Comparison of ENCODE assay signal across 1 cellular context in the genomic region with DNA sequence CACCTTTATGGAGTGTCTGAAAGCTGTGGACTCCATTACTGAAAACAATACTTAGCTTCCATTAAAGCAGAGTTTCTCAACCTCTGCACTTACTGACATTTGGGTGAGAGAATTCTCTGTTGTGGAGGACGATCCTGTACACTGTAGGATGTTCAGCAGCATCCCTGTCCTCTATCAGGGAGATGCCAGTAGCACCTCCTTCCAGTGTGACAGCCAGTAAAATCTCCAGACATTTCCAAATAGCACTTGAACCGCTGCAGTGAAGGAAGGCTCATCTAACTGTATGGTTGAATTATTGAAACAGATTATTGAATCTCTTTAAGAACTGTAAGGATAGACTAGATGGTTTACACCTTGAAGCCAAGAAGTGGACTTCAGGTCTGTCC.
TF ChIP-seq lines count a peak whose summit lies in the region.

No MANE protein-coding gene starts in this region.

TF ChIP-seq in GM23338, 12 proteins besides CTCF, POLR2A, EP300 and RAD21 (continued from another document):
- TF ChIP-seq, protein P1, sequence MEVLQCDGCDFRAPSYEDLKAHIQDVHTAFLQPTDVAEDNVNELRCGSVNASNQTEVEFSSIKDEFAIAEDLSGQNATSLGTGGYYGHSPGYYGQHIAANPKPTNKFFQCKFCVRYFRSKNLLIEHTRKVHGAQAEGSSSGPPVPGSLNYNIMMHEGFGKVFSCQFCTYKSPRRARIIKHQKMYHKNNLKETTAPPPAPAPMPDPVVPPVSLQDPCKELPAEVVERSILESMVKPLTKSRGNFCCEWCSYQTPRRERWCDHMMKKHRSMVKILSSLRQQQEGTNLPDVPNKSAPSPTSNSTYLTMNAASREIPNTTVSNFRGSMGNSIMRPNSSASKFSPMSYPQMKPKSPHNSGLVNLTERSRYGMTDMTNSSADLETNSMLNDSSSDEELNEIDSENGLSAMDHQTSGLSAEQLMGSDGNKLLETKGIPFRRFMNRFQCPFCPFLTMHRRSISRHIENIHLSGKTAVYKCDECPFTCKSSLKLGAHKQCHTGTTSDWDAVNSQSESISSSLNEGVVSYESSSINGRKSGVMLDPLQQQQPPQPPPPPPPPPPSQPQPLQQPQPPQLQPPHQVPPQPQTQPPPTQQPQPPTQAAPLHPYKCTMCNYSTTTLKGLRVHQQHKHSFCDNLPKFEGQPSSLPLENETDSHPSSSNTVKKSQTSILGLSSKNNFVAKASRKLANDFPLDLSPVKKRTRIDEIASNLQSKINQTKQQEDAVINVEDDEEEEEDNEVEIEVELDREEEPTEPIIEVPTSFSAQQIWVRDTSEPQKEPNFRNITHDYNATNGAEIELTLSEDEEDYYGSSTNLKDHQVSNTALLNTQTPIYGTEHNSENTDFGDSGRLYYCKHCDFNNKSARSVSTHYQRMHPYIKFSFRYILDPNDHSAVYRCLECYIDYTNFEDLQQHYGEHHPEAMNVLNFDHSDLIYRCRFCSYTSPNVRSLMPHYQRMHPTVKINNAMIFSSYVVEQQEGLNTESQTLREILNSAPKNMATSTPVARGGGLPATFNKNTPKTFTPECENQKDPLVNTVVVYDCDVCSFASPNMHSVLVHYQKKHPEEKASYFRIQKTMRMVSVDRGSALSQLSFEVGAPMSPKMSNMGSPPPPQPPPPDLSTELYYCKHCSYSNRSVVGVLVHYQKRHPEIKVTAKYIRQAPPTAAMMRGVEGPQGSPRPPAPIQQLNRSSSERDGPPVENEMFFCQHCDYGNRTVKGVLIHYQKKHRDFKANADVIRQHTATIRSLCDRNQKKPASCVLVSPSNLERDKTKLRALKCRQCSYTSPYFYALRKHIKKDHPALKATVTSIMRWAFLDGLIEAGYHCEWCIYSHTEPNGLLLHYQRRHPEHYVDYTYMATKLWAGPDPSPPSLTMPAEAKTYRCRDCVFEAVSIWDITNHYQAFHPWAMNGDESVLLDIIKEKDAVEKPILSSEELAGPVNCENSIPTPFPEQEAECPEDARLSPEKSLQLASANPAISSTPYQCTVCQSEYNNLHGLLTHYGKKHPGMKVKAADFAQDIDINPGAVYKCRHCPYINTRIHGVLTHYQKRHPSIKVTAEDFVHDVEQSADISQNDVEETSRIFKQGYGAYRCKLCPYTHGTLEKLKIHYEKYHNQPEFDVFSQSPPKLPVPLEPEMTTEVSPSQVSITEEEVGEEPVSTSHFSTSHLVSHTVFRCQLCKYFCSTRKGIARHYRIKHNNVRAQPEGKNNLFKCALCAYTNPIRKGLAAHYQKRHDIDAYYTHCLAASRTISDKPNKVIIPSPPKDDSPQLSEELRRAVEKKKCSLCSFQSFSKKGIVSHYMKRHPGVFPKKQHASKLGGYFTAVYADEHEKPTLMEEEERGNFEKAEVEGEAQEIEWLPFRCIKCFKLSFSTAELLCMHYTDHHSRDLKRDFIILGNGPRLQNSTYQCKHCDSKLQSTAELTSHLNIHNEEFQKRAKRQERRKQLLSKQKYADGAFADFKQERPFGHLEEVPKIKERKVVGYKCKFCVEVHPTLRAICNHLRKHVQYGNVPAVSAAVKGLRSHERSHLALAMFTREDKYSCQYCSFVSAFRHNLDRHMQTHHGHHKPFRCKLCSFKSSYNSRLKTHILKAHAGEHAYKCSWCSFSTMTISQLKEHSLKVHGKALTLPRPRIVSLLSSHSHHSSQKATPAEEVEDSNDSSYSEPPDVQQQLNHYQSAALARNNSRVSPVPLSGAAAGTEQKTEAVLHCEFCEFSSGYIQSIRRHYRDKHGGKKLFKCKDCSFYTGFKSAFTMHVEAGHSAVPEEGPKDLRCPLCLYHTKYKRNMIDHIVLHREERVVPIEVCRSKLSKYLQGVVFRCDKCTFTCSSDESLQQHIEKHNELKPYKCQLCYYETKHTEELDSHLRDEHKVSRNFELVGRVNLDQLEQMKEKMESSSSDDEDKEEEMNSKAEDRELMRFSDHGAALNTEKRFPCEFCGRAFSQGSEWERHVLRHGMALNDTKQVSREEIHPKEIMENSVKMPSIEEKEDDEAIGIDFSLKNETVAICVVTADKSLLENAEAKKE (CRISPR knock-in tag; IDR thresholded peaks at IDR 0.05), result no peak
- TF ChIP-seq EZH2phosphoT487 (IDR thresholded peaks at IDR 0.05; ENCODE audit: unreplicated experiment) (no peak), NANOG (IDR thresholded peaks at IDR 0.05; ENCODE audit: borderline replicate concordance) (no peak), EZH2 (IDR thresholded peaks at IDR 0.05; ENCODE audit: low read depth, unreplicated experiment) (no peak), STAT1 (IDR thresholded peaks at IDR 0.05; ENCODE audit: unreplicated experiment) (no peak)
- TF ChIP-seq, protein P2, sequence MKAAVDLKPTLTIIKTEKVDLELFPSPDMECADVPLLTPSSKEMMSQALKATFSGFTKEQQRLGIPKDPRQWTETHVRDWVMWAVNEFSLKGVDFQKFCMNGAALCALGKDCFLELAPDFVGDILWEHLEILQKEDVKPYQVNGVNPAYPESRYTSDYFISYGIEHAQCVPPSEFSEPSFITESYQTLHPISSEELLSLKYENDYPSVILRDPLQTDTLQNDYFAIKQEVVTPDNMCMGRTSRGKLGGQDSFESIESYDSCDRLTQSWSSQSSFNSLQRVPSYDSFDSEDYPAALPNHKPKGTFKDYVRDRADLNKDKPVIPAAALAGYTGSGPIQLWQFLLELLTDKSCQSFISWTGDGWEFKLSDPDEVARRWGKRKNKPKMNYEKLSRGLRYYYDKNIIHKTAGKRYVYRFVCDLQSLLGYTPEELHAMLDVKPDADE (IDR thresholded peaks at IDR 0.05), result no peak
- TF ChIP-seq, protein P3, sequence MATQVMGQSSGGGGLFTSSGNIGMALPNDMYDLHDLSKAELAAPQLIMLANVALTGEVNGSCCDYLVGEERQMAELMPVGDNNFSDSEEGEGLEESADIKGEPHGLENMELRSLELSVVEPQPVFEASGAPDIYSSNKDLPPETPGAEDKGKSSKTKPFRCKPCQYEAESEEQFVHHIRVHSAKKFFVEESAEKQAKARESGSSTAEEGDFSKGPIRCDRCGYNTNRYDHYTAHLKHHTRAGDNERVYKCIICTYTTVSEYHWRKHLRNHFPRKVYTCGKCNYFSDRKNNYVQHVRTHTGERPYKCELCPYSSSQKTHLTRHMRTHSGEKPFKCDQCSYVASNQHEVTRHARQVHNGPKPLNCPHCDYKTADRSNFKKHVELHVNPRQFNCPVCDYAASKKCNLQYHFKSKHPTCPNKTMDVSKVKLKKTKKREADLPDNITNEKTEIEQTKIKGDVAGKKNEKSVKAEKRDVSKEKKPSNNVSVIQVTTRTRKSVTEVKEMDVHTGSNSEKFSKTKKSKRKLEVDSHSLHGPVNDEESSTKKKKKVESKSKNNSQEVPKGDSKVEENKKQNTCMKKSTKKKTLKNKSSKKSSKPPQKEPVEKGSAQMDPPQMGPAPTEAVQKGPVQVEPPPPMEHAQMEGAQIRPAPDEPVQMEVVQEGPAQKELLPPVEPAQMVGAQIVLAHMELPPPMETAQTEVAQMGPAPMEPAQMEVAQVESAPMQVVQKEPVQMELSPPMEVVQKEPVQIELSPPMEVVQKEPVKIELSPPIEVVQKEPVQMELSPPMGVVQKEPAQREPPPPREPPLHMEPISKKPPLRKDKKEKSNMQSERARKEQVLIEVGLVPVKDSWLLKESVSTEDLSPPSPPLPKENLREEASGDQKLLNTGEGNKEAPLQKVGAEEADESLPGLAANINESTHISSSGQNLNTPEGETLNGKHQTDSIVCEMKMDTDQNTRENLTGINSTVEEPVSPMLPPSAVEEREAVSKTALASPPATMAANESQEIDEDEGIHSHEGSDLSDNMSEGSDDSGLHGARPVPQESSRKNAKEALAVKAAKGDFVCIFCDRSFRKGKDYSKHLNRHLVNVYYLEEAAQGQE (IDR thresholded peaks at IDR 0.05; ENCODE audit: unreplicated experiment), result no peak
